Comparison of ENCODE assay signal across 16 cellular contexts in genomic region chr14:22390195-22390594, GRCh38.
"Had no signal": no experiment of that assay in that cellular context is flagged by ENCODE, and none has a peak within 500 bp of the region (broad histone marks: within the 10 kb centered on the region; RNA-seq: fewer than 3 reads in every experiment).

No MANE protein-coding gene starts in this region.

- H3K4me3 ChIP-seq: coronary artery, lower lobe of right lung, skin epidermis, transverse colon had no signal

- H3K27ac ChIP-seq: coronary artery, lower lobe of right lung, neutrophil, VCaP had no signal

- H3K4me1 ChIP-seq: lower lobe of right lung had no signal

- H3K4me1 Mint-ChIP-seq: activated naive CD4-positive, alpha-beta T cell treated with anti-CD3 and anti-CD28 coated beads, Interleukin-2, amount 10 ng/mL, durations not matched to agents 7 days and 5 days; activated T-helper 17 cell treated with anti-CD3 and anti-CD28 coated beads, Interleukin-2, amount 50 U/mL, for 72 hours; stimulated activated effector memory CD8-positive, alpha-beta T cell treated with anti-CD3 and anti-CD28 coated beads, Interleukin-12 subunit alpha, Interleukin-12 subunit beta, amount 100 ng/mL, for 72 hours had no signal

- ATAC-seq: activated T-helper 17 cell treated with anti-CD3 and anti-CD28 coated beads, Interleukin-2, amount 50 U/mL, for 72 hours; lower lobe of right lung; stimulated activated effector memory CD8-positive, alpha-beta T cell treated with anti-CD3 and anti-CD28 coated beads, Interleukin-12 subunit alpha, Interleukin-12 subunit beta, amount 100 ng/mL, for 72 hours had no signal

- H3K9me3 ChIP-seq: lower lobe of right lung, neutrophil, transverse colon had no signal

- H3K4me3 Mint-ChIP-seq: activated naive CD4-positive, alpha-beta T cell treated with anti-CD3 and anti-CD28 coated beads, Interleukin-2, amount 10 ng/mL, durations not matched to agents 7 days and 5 days; activated T-helper 17 cell treated with anti-CD3 and anti-CD28 coated beads, Interleukin-2, amount 50 U/mL, for 72 hours; stimulated activated effector memory CD8-positive, alpha-beta T cell treated with anti-CD3 and anti-CD28 coated beads, Interleukin-12 subunit alpha, Interleukin-12 subunit beta, amount 100 ng/mL, for 72 hours had no signal

- H3K27me3 Mint-ChIP-seq: activated naive CD4-positive, alpha-beta T cell treated with anti-CD3 and anti-CD28 coated beads, Interleukin-2, amount 10 ng/mL, durations not matched to agents 7 days and 5 days; activated T-helper 17 cell treated with anti-CD3 and anti-CD28 coated beads, Interleukin-2, amount 50 U/mL, for 72 hours; naive B cell had no signal

- H3K9me3 Mint-ChIP-seq: activated naive CD4-positive, alpha-beta T cell treated with anti-CD3 and anti-CD28 coated beads, Interleukin-2, amount 10 ng/mL, durations not matched to agents 7 days and 5 days; activated T-helper 17 cell treated with anti-CD3 and anti-CD28 coated beads, Interleukin-2, amount 50 U/mL, for 72 hours; naive B cell; stimulated activated effector memory CD8-positive, alpha-beta T cell treated with anti-CD3 and anti-CD28 coated beads, Interleukin-12 subunit alpha, Interleukin-12 subunit beta, amount 100 ng/mL, for 72 hours had no signal

- H3K36me3 Mint-ChIP-seq: activated naive CD4-positive, alpha-beta T cell treated with anti-CD3 and anti-CD28 coated beads, Interleukin-2, amount 10 ng/mL, durations not matched to agents 7 days and 5 days; naive B cell; stimulated activated effector memory CD8-positive, alpha-beta T cell treated with anti-CD3 and anti-CD28 coated beads, Interleukin-12 subunit alpha, Interleukin-12 subunit beta, amount 100 ng/mL, for 72 hours had no signal

- H3K27me3 ChIP-seq: neutrophil had no signal

- H3K36me3 ChIP-seq: lower lobe of right lung, neutrophil, transverse colon had no signal

- DNase-seq: activated naive CD4-positive, alpha-beta T cell treated with anti-CD3 and anti-CD28 coated beads, Interleukin-2, amount 10 ng/mL, durations not matched to agents 7 days and 5 days; activated T-cell treated with anti-CD3 and anti-CD28 coated beads for 4 hours; effector CD4-positive, alpha-beta T cell; hippocampal formation; lower lobe of right lung; midbrain; naive B cell; substantia nigra; T1000; transverse colon had no signal

- H3K27ac Mint-ChIP-seq: activated naive CD4-positive, alpha-beta T cell treated with anti-CD3 and anti-CD28 coated beads, Interleukin-2, amount 10 ng/mL, durations not matched to agents 7 days and 5 days; activated T-helper 17 cell treated with anti-CD3 and anti-CD28 coated beads, Interleukin-2, amount 50 U/mL, for 72 hours; stimulated activated effector memory CD8-positive, alpha-beta T cell treated with anti-CD3 and anti-CD28 coated beads, Interleukin-12 subunit alpha, Interleukin-12 subunit beta, amount 100 ng/mL, for 72 hours had no signal
